In genomic region chr2:158045362-158045761, GRCh38 we compare ENCODE assay signal across 17 cellular contexts. TPM values are rescaled to one million over a fixed set of nuclear protein-coding genes. Genes with fewer than 3 reads are reported as not detected.
DNase-seq lines count a peak whose midpoint lies in the region; ATAC-seq, FAIRE-seq and TF ChIP-seq lines count a peak whose summit lies in the region.
"Had no signal": no experiment of that assay in that cellular context is flagged by ENCODE, and none has a peak within 500 bp of the region (broad histone marks: within the 10 kb centered on the region; RNA-seq: fewer than 3 reads in every experiment).

No MANE protein-coding gene starts in this region.

- H3K27ac Mint-ChIP-seq in activated CD4-positive, alpha-beta T cell treated with anti-CD3 and anti-CD28 coated beads for 36 hours = no peak overlapping the region
- H3K27ac Mint-ChIP-seq: activated CD8-positive, alpha-beta T cell treated with anti-CD3 and anti-CD28 coated beads for 36 hours; T-helper 1 cell treated with Interleukin-12 subunit alpha and Interleukin-12 subunit beta and Interleukin-4 antibody, amounts not matched to agents 30 μg/mL and 1 μg/mL, for 36 hours had no signal

- no peaks in the 10 kb centered on the region for H3K9me3 ChIP-seq in mucosa of descending colon
- H3K9me3 ChIP-seq: thyroid gland had no signal

- H3K27ac ChIP-seq in brain microvascular endothelial cell = no peak overlapping the region
- H3K27ac ChIP-seq: GM23248, thyroid gland had no signal

- intact Hi-C loops in mucosa of descending colon (cut with DNase I, micrococcal nuclease) = no loop called here
- intact Hi-C loops in activated CD4-positive, alpha-beta T cell treated with anti-CD3 and anti-CD28 coated beads for 36 hours (cut with DNase I, micrococcal nuclease) = no loop called here

- H3K9me3 Mint-ChIP-seq in activated CD4-positive, alpha-beta T cell treated with anti-CD3 and anti-CD28 coated beads for 36 hours (ENCODE audit: low read depth) = no peaks in the 10 kb centered on the region
- H3K9me3 Mint-ChIP-seq: activated CD8-positive, alpha-beta T cell treated with anti-CD3 and anti-CD28 coated beads for 36 hours; T-helper 1 cell treated with Interleukin-12 subunit alpha and Interleukin-12 subunit beta and Interleukin-4 antibody, amounts not matched to agents 30 μg/mL and 1 μg/mL, for 36 hours had no signal

- H3K4me3 ChIP-seq in brain microvascular endothelial cell (ENCODE audit: low read depth, low read length) = no peak overlapping the region
- H3K4me3 ChIP-seq in mucosa of descending colon = no peak overlapping the region
- H3K4me3 ChIP-seq: GM23248, thyroid gland had no signal

- H3K36me3 ChIP-seq in brain microvascular endothelial cell (replicated peaks) (no peaks in the 10 kb centered on the region), mucosa of descending colon (ENCODE audit: low read depth) (no peaks in the 10 kb centered on the region)
- H3K36me3 ChIP-seq: thyroid gland had no signal

- no peaks in the 10 kb centered on the region for H3K27me3 Mint-ChIP-seq in activated CD4-positive, alpha-beta T cell treated with anti-CD3 and anti-CD28 coated beads for 36 hours

- TF ChIP-seq POLR2A in H54 (IDR thresholded peaks at IDR 0.05; ENCODE audit: low read depth, low read length) = no peak

- FAIRE-seq in H54 (lab: Jason Lieb, UNC) = no peak
- FAIRE-seq: GM12892, GM19239 had no signal

- H3K4me1 ChIP-seq in mucosa of descending colon (ENCODE audit: low read depth) = no peaks in the 10 kb centered on the region
- H3K4me1 ChIP-seq: thyroid gland had no signal

- peak; percentile 4 for DNase-seq in ELR (ENCODE audit: low read depth)
- peak; percentile 21 for DNase-seq in HuH-7.5 (ENCODE audit: low spot score)
- no peak for DNase-seq in brain microvascular endothelial cell
- DNase-seq in mucosa of descending colon = peak in 2 of 3 donors; percentile 36 to 42
- DNase-seq in DMS153 treated with DMSO at 0.1 percent for 48 hours (lab: John Stamatoyannopoulos, UW; ENCODE audit: unreplicated experiment) = no peak
- no peak for DNase-seq in activated CD4-positive, alpha-beta T cell treated with anti-CD3 and anti-CD28 coated beads for 36 hours
- DNase-seq in H54 (ENCODE audit: insufficient read length, low spot score) = no peak
- DNase-seq: activated CD8-positive, alpha-beta T cell treated with anti-CD3 and anti-CD28 coated beads for 36 hours; activated gamma-delta T cell; NCI-H1694 treated with DMSO at 0.1 percent for 48 hours; thyroid gland had no signal

- no peaks in the 10 kb centered on the region for H3K36me3 Mint-ChIP-seq in activated CD4-positive, alpha-beta T cell treated with anti-CD3 and anti-CD28 coated beads for 36 hours (ENCODE audit: low read depth)

- POLR2A ChIA-PET in activated CD4-positive, alpha-beta T cell treated with anti-CD3 and anti-CD28 coated beads for 36 hours (lab: Charles Lee) = interaction anchor here (0.6 kb wide), 1 partner anchor 614 kb away, joined by 3 read pairs; no protein-coding TSS in a partner anchor

- in situ Hi-C loops in brain microvascular endothelial cell (cut with HindIII; ENCODE audit: low pct_ligation_motif_present, low sequenced_read_pairs) = no loop called here

- no peak overlapping the region for H3K4me3 Mint-ChIP-seq in activated CD4-positive, alpha-beta T cell treated with anti-CD3 and anti-CD28 coated beads for 36 hours
- H3K4me3 Mint-ChIP-seq: activated CD8-positive, alpha-beta T cell treated with anti-CD3 and anti-CD28 coated beads for 36 hours; T-helper 1 cell treated with Interleukin-12 subunit alpha and Interleukin-12 subunit beta and Interleukin-4 antibody, amounts not matched to agents 30 μg/mL and 1 μg/mL, for 36 hours had no signal

- peaks cover 10% of the 10 kb centered on the region for H3K4me1 Mint-ChIP-seq in activated CD4-positive, alpha-beta T cell treated with anti-CD3 and anti-CD28 coated beads for 36 hours

- CTCF ChIA-PET in activated CD4-positive, alpha-beta T cell treated with anti-CD3 and anti-CD28 coated beads for 36 hours (lab: Charles Lee) = interaction anchor here (2.7 kb wide), 1 partner anchor 21 kb away, joined by 12 read pairs; no protein-coding TSS in a partner anchor

- H3K27me3 ChIP-seq in brain microvascular endothelial cell (replicated peaks) = no peaks in the 10 kb centered on the region
- H3K27me3 ChIP-seq: thyroid gland had no signal

- peak; percentile 9 for TF ChIP-seq CTCF in brain microvascular endothelial cell (IDR thresholded peaks at IDR 0.05; ENCODE audit: low read depth, low read length, missing control alignments)
- TF ChIP-seq CTCF in mucosa of descending colon (IDR thresholded peaks at IDR 0.05) = peak; percentile 23

- peak; percentile 88 for ATAC-seq in mucosa of descending colon
- no peak for ATAC-seq in activated CD4-positive, alpha-beta T cell treated with anti-CD3 and anti-CD28 coated beads for 36 hours
- ATAC-seq: activated CD8-positive, alpha-beta T cell treated with anti-CD3 and anti-CD28 coated beads for 36 hours had no signal

RNA-seq across cellular contexts. Expression of gene UPP2, which starts 56.3 kb away (rescaled TPM):
- not detected for total RNA-seq in mucosa of descending colon
- total RNA-seq in activated CD4-positive, alpha-beta T cell treated with anti-CD3 and anti-CD28 coated beads for 36 hours = not detected
- total RNA-seq: activated CD8-positive, alpha-beta T cell treated with anti-CD3 and anti-CD28 coated beads for 36 hours; GM23248; lung microvascular endothelial cell; osteocyte had no signal

Comparison
In these comparisons a context has a peak if more than half of its experiments do, and no peak if none do; other contexts are left out.
1. DNase-seq: peak in ELR (single experiment), HuH-7.5 (single experiment) and mucosa of descending colon (2 of 3); none in brain microvascular endothelial cell (single experiment), DMS153 treated with DMSO at 0.1 percent for 48 hours (single experiment), activated CD4-positive, alpha-beta T cell treated with anti-CD3 and anti-CD28 coated beads for 36 hours (single experiment) and H54 (single experiment).